Comparison of ENCODE assay signal across 23 cellular contexts in the genomic region with DNA sequence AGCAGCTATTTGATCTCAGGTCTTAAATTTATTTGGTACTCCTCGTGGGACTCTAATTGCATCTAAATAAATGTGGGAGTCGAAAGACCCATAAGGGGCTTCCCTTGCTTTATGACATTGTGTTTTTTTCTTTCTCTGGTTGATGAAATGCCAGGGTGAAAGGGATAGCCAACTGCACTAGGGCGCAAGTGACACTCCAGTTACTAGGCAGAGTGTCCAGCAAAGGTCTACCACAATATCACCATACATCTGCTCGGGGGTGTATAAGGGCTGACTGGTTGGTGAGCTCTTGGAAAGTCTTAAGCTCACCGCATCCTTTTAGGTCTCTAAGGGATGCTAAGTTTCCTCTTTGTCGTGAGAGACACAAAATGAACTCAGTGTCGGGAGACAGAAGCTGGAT.
"Had no signal": no experiment of that assay in that cellular context is flagged by ENCODE, and none has a peak within 500 bp of the region (broad histone marks: within the 10 kb centered on the region; RNA-seq: fewer than 3 reads in every experiment).

No MANE protein-coding gene starts in this region.

- H3K27ac Mint-ChIP-seq: activated CD4-positive, alpha-beta T cell treated with anti-CD3 and anti-CD28 coated beads, Interleukin-2, amount 10 ng/mL, durations not matched to agents 24 days and 14 days; activated CD8-positive, alpha-beta T cell treated with anti-CD3 and anti-CD28 coated beads, Interleukin-2, amount 10 ng/mL, durations not matched to agents 7 days and 5 days; brain; dendritic cell treated with granulocyte-macrophage colony-stimulating factor and Interleukin-4, amounts not matched to agents 40 ng/mL and 50 ng/mL, for 4 days; T-cell; T-helper 2 cell treated with Interferon-gamma antibody and Interleukin-4, amounts not matched to agents 5 μg/mL and 100 μg/mL, for 36 hours had no signal

- H3K4me3 ChIP-seq: esophagus squamous epithelium, heart left ventricle, ovary, prostate gland, stomach, suprapubic skin, transverse colon had no signal

- H3K36me3 ChIP-seq: ovary had no signal

- DNase-seq: activated CD4-positive, alpha-beta T cell treated with anti-CD3 and anti-CD28 coated beads, Interleukin-2, amount 10 ng/mL, durations not matched to agents 24 days and 14 days; activated CD8-positive, alpha-beta T cell treated with anti-CD3 and anti-CD28 coated beads, Interleukin-2, amount 10 ng/mL, durations not matched to agents 7 days and 5 days; activated T-cell treated with anti-CD3 and anti-CD28 coated beads, Interleukin-2, amount 50 U/mL, for 1 hour; aorta; effector CD8-positive, alpha-beta T cell; esophagus squamous epithelium; heart left ventricle; islet precursor cell; left cardiac atrium; ovary; stimulated activated CD4-positive, alpha-beta T cell treated with anti-CD3 and anti-CD28 coated beads, Interleukin-4, amount 100 ng/mL, for 24 hours; stomach; T-cell; transverse colon had no signal

- H3K4me3 Mint-ChIP-seq: activated CD4-positive, alpha-beta T cell treated with anti-CD3 and anti-CD28 coated beads, Interleukin-2, amount 10 ng/mL, durations not matched to agents 24 days and 14 days; activated CD8-positive, alpha-beta T cell treated with anti-CD3 and anti-CD28 coated beads, Interleukin-2, amount 10 ng/mL, durations not matched to agents 7 days and 5 days; brain; dendritic cell treated with granulocyte-macrophage colony-stimulating factor and Interleukin-4, amounts not matched to agents 40 ng/mL and 50 ng/mL, for 4 days; natural killer cell treated with Interleukin-12 subunit alpha and Interleukin-12 subunit beta and Interleukin-15 and Interleukin-18, amount 100 ng/mL, for 72 hours; T-cell; T-helper 2 cell treated with Interferon-gamma antibody and Interleukin-4, amounts not matched to agents 5 μg/mL and 100 μg/mL, for 36 hours had no signal

- FAIRE-seq: endothelial cell of umbilical vein had no signal

- ATAC-seq: activated CD4-positive, CD25-positive, alpha-beta regulatory T cell treated with anti-CD3 and anti-CD28 coated beads, Interleukin-2, amount 50 U/mL, for 24 hours; activated CD8-positive, alpha-beta T cell treated with anti-CD3 and anti-CD28 coated beads, Interleukin-2, amount 10 ng/mL, durations not matched to agents 7 days and 5 days; heart left ventricle; left cardiac atrium; natural killer cell treated with Interleukin-12 subunit alpha and Interleukin-12 subunit beta and Interleukin-15 and Interleukin-18, amount 100 ng/mL, for 72 hours; T-cell had no signal

- H3K27me3 Mint-ChIP-seq: activated CD4-positive, alpha-beta T cell treated with anti-CD3 and anti-CD28 coated beads, Interleukin-2, amount 10 ng/mL, durations not matched to agents 24 days and 14 days; brain; dendritic cell treated with granulocyte-macrophage colony-stimulating factor and Interleukin-4, amounts not matched to agents 40 ng/mL and 50 ng/mL, for 4 days; natural killer cell treated with Interleukin-12 subunit alpha and Interleukin-12 subunit beta and Interleukin-15 and Interleukin-18, amount 100 ng/mL, for 72 hours; T-cell had no signal

- H3K9me3 ChIP-seq: prostate gland had no signal

- H3K4me1 Mint-ChIP-seq: brain, T-cell had no signal

- H3K4me1 ChIP-seq: esophagus squamous epithelium, heart left ventricle, prostate gland, stomach, suprapubic skin, transverse colon had no signal

- H3K27me3 ChIP-seq: esophagus squamous epithelium, heart left ventricle, ovary, stomach, suprapubic skin, transverse colon had no signal

- H3K27ac ChIP-seq: heart left ventricle, ovary, prostate gland, suprapubic skin, transverse colon, VCaP had no signal
